Comparison of ENCODE assay signal across 8 cellular contexts in genomic region chr1:226110249-226111108, GRCh38. TPM values are rescaled to one million over a fixed set of nuclear protein-coding genes. Genes with fewer than 3 reads are reported as not detected.
DNase-seq lines count a peak whose midpoint lies in the region; ATAC-seq, FAIRE-seq and TF ChIP-seq lines count a peak whose summit lies in the region.

No MANE protein-coding gene starts in this region.

- H3K4me3 ChIP-seq in AG04449 (ENCODE audit: low read depth, low read length): peak overlapping the region; percentile 56
- H3K4me3 ChIP-seq in endodermal cell (ENCODE audit: low read length): peak overlapping the region; percentile 69

- peak overlapping the region; percentile 72 for H3K4me3 Mint-ChIP-seq in activated CD8-positive, alpha-beta T cell treated with anti-CD3 and anti-CD28 coated beads, Interleukin-2, amount 10 ng/mL, durations not matched to agents 7 days and 5 days
- peak overlapping the region; percentile 67 for H3K4me3 Mint-ChIP-seq in endodermal cell
- H3K4me3 Mint-ChIP-seq in mesothelial cell of epicardium: peak overlapping the region; percentile 65

- peak; percentile 70 for ATAC-seq in HG02938 (IDR thresholded peaks at IDR 0.05; ENCODE audit: unreplicated experiment)
- ATAC-seq in activated CD8-positive, alpha-beta T cell treated with anti-CD3 and anti-CD28 coated beads, Interleukin-2, amount 10 ng/mL, durations not matched to agents 7 days and 5 days: peak; percentile 80

- DNase-seq in AG04449 (ENCODE audit: low read depth, low spot score) (no peak), GM18507 (ENCODE audit: extremely low spot score, insufficient read length, low read depth) (peak; percentile 81), NCI-H460 (ENCODE audit: extremely low read depth, low read depth) (peak; percentile 41), endodermal cell (peak; percentile 84), mesothelial cell of epicardium (ENCODE audit: low spot score in 2 of 2, unreplicated experiment in 2 of 2) (peak; percentile 56 to 69)
- DNase-seq in activated CD8-positive, alpha-beta T cell treated with anti-CD3 and anti-CD28 coated beads, Interleukin-2, amount 10 ng/mL, durations not matched to agents 7 days and 5 days: peak; percentile 71
- peak; percentile 29 to 41 for DNase-seq in stimulated activated CD8-positive, alpha-beta memory T cell treated with anti-CD3 and anti-CD28 coated beads, Interleukin-4, amount 100 ng/mL, for 1 hour (ENCODE audit: low read depth in 2 of 2, low spot score in 1 of 2)

- H3K27me3 Mint-ChIP-seq in activated CD8-positive, alpha-beta T cell treated with anti-CD3 and anti-CD28 coated beads, Interleukin-2, amount 10 ng/mL, durations not matched to agents 7 days and 5 days (ENCODE audit: low read depth): no peaks in the 10 kb centered on the region
- H3K27me3 Mint-ChIP-seq in endodermal cell (ENCODE audit: insufficient read depth) (peaks cover 14% of the 10 kb centered on the region), mesothelial cell of epicardium (ENCODE audit: low read depth) (peaks cover 1% of the 10 kb centered on the region)

- no peaks in the 10 kb centered on the region for H3K27me3 ChIP-seq in endodermal cell (ENCODE audit: control insufficient read depth, insufficient read depth, low read length, poor library complexity, severe bottlenecking)

- FAIRE-seq in GM18507 (lab: Jason Lieb, UNC): peak; percentile 84

- CTCF ChIA-PET in AG04449 (lab: Yijun Ruan, JAX): interaction anchor here (0.8 to 6.9 kb wide), 7 partner anchors 9 to 236 kb away, joined by 3 to 85 read pairs (median 8); no protein-coding TSS in a partner anchor
- CTCF ChIA-PET in activated CD8-positive, alpha-beta T cell treated with anti-CD3 and anti-CD28 coated beads, Interleukin-2, amount 10 ng/mL, durations not matched to agents 7 days and 5 days (lab: Charles Lee): interaction anchor here (0.7 to 5.7 kb wide), 7 partner anchors 9 to 125 kb away, joined by 3 to 42 read pairs (median 6); no protein-coding TSS in a partner anchor

- peak overlapping the region; percentile 35 for H3K9ac ChIP-seq in endodermal cell (ENCODE audit: extremely low read depth, low read length, poor library complexity, severe bottlenecking)

- no peaks in the 10 kb centered on the region for H3K9me3 ChIP-seq in endodermal cell (ENCODE audit: control insufficient read depth, low read length)

- peaks cover 19% of the 10 kb centered on the region for H3K4me1 ChIP-seq in endodermal cell (ENCODE audit: control insufficient read depth, insufficient read depth, low read length)

- H3K36me3 Mint-ChIP-seq in activated CD8-positive, alpha-beta T cell treated with anti-CD3 and anti-CD28 coated beads, Interleukin-2, amount 10 ng/mL, durations not matched to agents 7 days and 5 days (ENCODE audit: low read depth): no peaks in the 10 kb centered on the region
- H3K36me3 Mint-ChIP-seq in endodermal cell (ENCODE audit: low read depth) (no peaks in the 10 kb centered on the region), mesothelial cell of epicardium (no peaks in the 10 kb centered on the region)

- peak overlapping the region; percentile 49 for H3K27ac ChIP-seq in endodermal cell (ENCODE audit: low read depth, low read length)

- no peak for TF ChIP-seq CTCF in AG04449 (IDR thresholded peaks at IDR 0.05; ENCODE audit: insufficient read depth, low read length, missing control alignments)
- TF ChIP-seq CTCF in endodermal cell (conservative IDR thresholded peaks at IDR 0.05): no peak
- no peak for TF ChIP-seq CTCF in mesothelial cell of epicardium (IDR thresholded peaks at IDR 0.05; ENCODE audit: unreplicated experiment)

- no peaks in the 10 kb centered on the region for H3K9me3 Mint-ChIP-seq in activated CD8-positive, alpha-beta T cell treated with anti-CD3 and anti-CD28 coated beads, Interleukin-2, amount 10 ng/mL, durations not matched to agents 7 days and 5 days (ENCODE audit: insufficient read depth)
- H3K9me3 Mint-ChIP-seq in endodermal cell: peaks cover 7% of the 10 kb centered on the region
- no peaks in the 10 kb centered on the region for H3K9me3 Mint-ChIP-seq in mesothelial cell of epicardium

- POLR2A ChIA-PET in AG04449 (lab: Yijun Ruan, JAX): interaction anchor here (1.2 kb wide), 2 partner anchors 27 to 46 kb away, joined by 3 to 4 read pairs; no protein-coding TSS in a partner anchor
- POLR2A ChIA-PET in activated CD8-positive, alpha-beta T cell treated with anti-CD3 and anti-CD28 coated beads, Interleukin-2, amount 10 ng/mL, durations not matched to agents 7 days and 5 days (lab: Charles Lee): interaction anchor here (0.6 to 3.1 kb wide), 15 partner anchors 9 to 666 kb away, joined by 3 to 21 read pairs (median 4); partner anchors contain the start of genes H3-3A, PARP1 and SDE2

- WGBS in endodermal cell (ENCODE audit: insufficient coverage in 1 of 2, insufficient read length in 1 of 2), 2 experiments: 2 to 4% methylated on average over 23 to 73 of the region's 73 CpGs

- peaks cover 21% of the 10 kb centered on the region for H3K4me1 Mint-ChIP-seq in activated CD8-positive, alpha-beta T cell treated with anti-CD3 and anti-CD28 coated beads, Interleukin-2, amount 10 ng/mL, durations not matched to agents 7 days and 5 days (ENCODE audit: low read depth)
- peaks cover 32% of the 10 kb centered on the region for H3K4me1 Mint-ChIP-seq in endodermal cell
- peaks cover 27% of the 10 kb centered on the region for H3K4me1 Mint-ChIP-seq in mesothelial cell of epicardium

- peak overlapping the region; percentile 63 for H3K27ac Mint-ChIP-seq in activated CD8-positive, alpha-beta T cell treated with anti-CD3 and anti-CD28 coated beads, Interleukin-2, amount 10 ng/mL, durations not matched to agents 7 days and 5 days
- H3K27ac Mint-ChIP-seq in endodermal cell (no peak overlapping the region), mesothelial cell of epicardium (peak overlapping the region; percentile 34)

- H3K36me3 ChIP-seq in endodermal cell (ENCODE audit: control insufficient read depth, insufficient read depth, low read length): no peaks in the 10 kb centered on the region

RNA-seq across cellular contexts. Expression of gene H3-3A, which starts 48.0 kb away (rescaled TPM):
- 423 and 472 TPM in 2 replicates for total RNA-seq in NCI-H460 (2014; rRNA removed; shearing (Covaris generic))
- polyA plus RNA-seq in NCI-H460 (2014; cell fraction: nucleus; rRNA removed): 311 and 341 TPM in 2 replicates
- 100 to 1,000 TPM; 526 to 541 TPM for total RNA-seq in activated CD8-positive, alpha-beta T cell treated with anti-CD3 and anti-CD28 coated beads, Interleukin-2, amount 10 ng/mL, durations not matched to agents 7 days and 5 days
- total RNA-seq in endodermal cell: 100 to 1,000 TPM; 733 to 829 TPM
- polyA plus RNA-seq in endodermal cell (2013, experiment 1 of 2): 1,298 TPM
- polyA plus RNA-seq in endodermal cell (2013, experiment 2 of 2): 1,242 TPM
- total RNA-seq in mesothelial cell of epicardium: 796 to 806 TPM (median 800 TPM) in 3 replicates
